Comparison of ENCODE assay signal across 18 cellular contexts in the genomic region with DNA sequence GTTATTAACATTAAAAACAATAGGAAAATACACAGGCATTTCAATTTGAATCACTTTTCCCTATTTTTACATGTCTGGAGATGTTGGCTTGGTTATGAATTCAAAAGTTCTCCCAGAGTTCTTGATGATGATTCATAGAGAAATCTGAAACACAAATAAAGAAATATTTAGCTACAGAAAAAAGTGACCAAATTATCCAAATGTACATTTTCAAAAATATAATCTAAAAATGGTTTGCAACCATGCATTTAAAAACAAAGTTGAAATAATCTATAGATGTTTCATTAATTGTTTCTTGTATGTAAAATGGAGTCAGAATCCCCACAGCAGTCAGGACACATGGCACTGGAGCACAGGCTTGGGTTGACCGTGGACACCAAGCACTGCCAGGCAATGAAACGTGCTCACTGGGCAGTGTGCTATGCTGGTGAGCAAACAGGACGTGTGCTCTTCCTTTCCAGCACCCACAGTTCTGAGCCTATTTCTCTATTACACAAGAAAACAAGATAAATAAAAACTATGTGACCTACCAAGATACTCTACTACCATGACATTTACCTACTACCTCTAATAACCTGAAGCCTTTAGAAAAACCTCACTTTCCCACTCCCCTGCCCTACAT.
"Had no signal": no experiment of that assay in that cellular context is flagged by ENCODE, and none has a peak within 500 bp of the region (broad histone marks: within the 10 kb centered on the region; RNA-seq: fewer than 3 reads in every experiment).

No MANE protein-coding gene starts in this region.

- H3K27ac ChIP-seq: adrenal gland, colonic mucosa, esophagus squamous epithelium, psoas muscle, testis, upper lobe of right lung had no signal

- H3K4me3 ChIP-seq: adrenal gland, colonic mucosa, esophagus squamous epithelium, lung, psoas muscle, stomach, testis, upper lobe of right lung had no signal

- H3K36me3 ChIP-seq: adrenal gland, colonic mucosa, upper lobe of right lung had no signal

- H3K9me3 ChIP-seq: adrenal gland, colonic mucosa, esophagus squamous epithelium, psoas muscle, stomach, testis, upper lobe of right lung had no signal

- DNase-seq: activated CD4-positive, alpha-beta memory T cell treated with anti-CD3 and anti-CD28 coated beads, Interleukin-2, amount 10 ng/mL, durations not matched to agents 7 days and 5 days; activated CD8-positive, alpha-beta memory T cell treated with anti-CD3 and anti-CD28 coated beads, Interleukin-2, amount 50 U/mL, for 4 hours; activated effector memory CD4-positive, alpha-beta T cell treated with anti-CD3 and anti-CD28 coated beads, Interleukin-2, amount 50 U/mL, for 16 hours; activated T-cell treated with anti-CD3 and anti-CD28 coated beads, Interleukin-2, amount 50 U/mL, for 48 hours; adrenal gland; colonic mucosa; effector CD4-positive, alpha-beta T cell; esophagus squamous epithelium; foreskin fibroblast; head of caudate nucleus; immature natural killer cell; midbrain; psoas muscle; stomach; testis; upper lobe of right lung had no signal

- ATAC-seq: psoas muscle, sciatic nerve, upper lobe of right lung had no signal

- H3K27me3 ChIP-seq: adrenal gland, colonic mucosa, esophagus squamous epithelium, stomach, testis, upper lobe of right lung had no signal

- H3K4me1 ChIP-seq: adrenal gland, colonic mucosa, esophagus squamous epithelium, psoas muscle, stomach, testis, upper lobe of right lung had no signal
